Comparison of ENCODE assay signal across 33 cellular contexts in genomic region chr2:170267071-170267470, GRCh38.
DNase-seq lines count a peak whose midpoint lies in the region; ATAC-seq, FAIRE-seq and TF ChIP-seq lines count a peak whose summit lies in the region.
"Had no signal": no experiment of that assay in that cellular context is flagged by ENCODE, and none has a peak within 500 bp of the region (broad histone marks: within the 10 kb centered on the region; RNA-seq: fewer than 3 reads in every experiment).

No MANE protein-coding gene starts in this region.

- H3K4me3 ChIP-seq in K562 = no peak overlapping the region
- H3K4me3 ChIP-seq: A549; BLaER1; BLaER1 treated with 17β-estradiol and CSF1 and Interleukin-3, amounts not matched to agents 10 nM and 100 nM had no signal

- CTCF ChIA-PET in K562 (lab: Yijun Ruan, JAX; ENCODE audit: low intra/inter-chr PET ratio) = no interaction called here

- no peak for FAIRE-seq in K562 (lab: Jason Lieb, UNC)
- FAIRE-seq: A204.1, A549, D721Med had no signal

- no peaks in the 10 kb centered on the region for H3K27me3 ChIP-seq in K562 (ENCODE audit: control insufficient read depth in 2 of 2, insufficient read depth in 2 of 2, low read length in 2 of 2)
- H3K27me3 ChIP-seq: BE2C; BLaER1; BLaER1 treated with 17β-estradiol and CSF1 and Interleukin-3, amounts not matched to agents 10 nM and 100 nM had no signal

- intact Hi-C loops in K562 (cut with micrococcal nuclease) = no loop called here

- ATAC-seq in K562 = no peak
- peak; percentile 24 for ATAC-seq in stimulated activated effector memory CD8-positive, alpha-beta T cell treated with anti-CD3 and anti-CD28 coated beads, Interleukin-12 subunit alpha, Interleukin-12 subunit beta, amount 100 ng/mL, for 72 hours
- ATAC-seq: A549; CD8-positive, alpha-beta T cell had no signal

- no peaks in the 10 kb centered on the region for H3K36me3 Mint-ChIP-seq in stimulated activated effector memory CD8-positive, alpha-beta T cell treated with anti-CD3 and anti-CD28 coated beads, Interleukin-12 subunit alpha, Interleukin-12 subunit beta, amount 100 ng/mL, for 72 hours
- H3K36me3 Mint-ChIP-seq: CD14-positive monocyte; CD4-positive, alpha-beta memory T cell; CD4-positive, CD25-positive, alpha-beta regulatory T cell; CD8-positive, alpha-beta memory T cell; CD8-positive, alpha-beta T cell had no signal

- no peak for TF ChIP-seq EP300 in K562 (IDR thresholded peaks at IDR 0.05; ENCODE audit: low read length)

- no peak overlapping the region for H3K4me3 Mint-ChIP-seq in stimulated activated effector memory CD8-positive, alpha-beta T cell treated with anti-CD3 and anti-CD28 coated beads, Interleukin-12 subunit alpha, Interleukin-12 subunit beta, amount 100 ng/mL, for 72 hours
- H3K4me3 Mint-ChIP-seq: B cell; CD14-positive monocyte; CD4-positive, alpha-beta memory T cell; CD4-positive, alpha-beta T cell; CD8-positive, alpha-beta memory T cell; CD8-positive, alpha-beta T cell had no signal

- H3K9ac ChIP-seq in K562 (ENCODE audit: insufficient read depth in 1 of 2, low read depth in 2 of 2, low read length in 2 of 2) = no peak overlapping the region
- H3K9ac ChIP-seq: BLaER1; BLaER1 treated with 17β-estradiol and CSF1 and Interleukin-3, amounts not matched to agents 10 nM and 100 nM had no signal

- peaks cover 25 to 57% of the 10 kb centered on the region in 2 experiments for H3K4me1 ChIP-seq in K562 (replicated peaks in 1 of 2; ENCODE audit: control insufficient read depth in 2 of 2, insufficient read depth in 2 of 2, low read length in 2 of 2)
- H3K4me1 ChIP-seq: A549; BE2C; BLaER1; BLaER1 treated with 17β-estradiol and CSF1 and Interleukin-3, amounts not matched to agents 10 nM and 100 nM had no signal

- BruUV-seq in K562 (replicated peaks; lab: Mats Ljungman, UMichigan) = no TSS peak

- POLR2A ChIA-PET in K562 (lab: Yijun Ruan, JAX) = interaction anchor here (0.6 to 1.7 kb wide), 3 partner anchors 13 to 20 kb away, joined by 3 to 5 read pairs (median 4); no protein-coding TSS in a partner anchor

- no peak for TF ChIP-seq POLR2A in K562 (conservative IDR thresholded peaks at IDR 0.05)

- H3K9me3 Mint-ChIP-seq in stimulated activated effector memory CD8-positive, alpha-beta T cell treated with anti-CD3 and anti-CD28 coated beads, Interleukin-12 subunit alpha, Interleukin-12 subunit beta, amount 100 ng/mL, for 72 hours = no peaks in the 10 kb centered on the region
- H3K9me3 Mint-ChIP-seq: CD4-positive, alpha-beta T cell; CD8-positive, alpha-beta T cell had no signal

- TF ChIP-seq CTCF in K562 (IDR thresholded peaks at IDR 0.05 in 2 of 3, conservative IDR thresholded peaks at IDR 0.05 in 1 of 3; ENCODE audit: insufficient read depth in 2 of 3, low read depth in 1 of 3, low read length in 3 of 3) = no peak

- H3K9me1 ChIP-seq in K562 (ENCODE audit: control insufficient read depth, insufficient read depth, low read length) = no peaks in the 10 kb centered on the region

- H3K27ac ChIP-seq in K562 (ENCODE audit: extremely low read depth, low read depth, low read length) = no peak overlapping the region
- H3K27ac ChIP-seq: 22Rv1; A549; BLaER1; BLaER1 treated with 17β-estradiol and CSF1 and Interleukin-3, amounts not matched to agents 10 nM and 100 nM; C4-2B had no signal

- no peaks in the 10 kb centered on the region for H4K20me1 ChIP-seq in K562 (replicated peaks; ENCODE audit: control insufficient read depth, insufficient read depth, low read length)
- H4K20me1 ChIP-seq: BLaER1; BLaER1 treated with 17β-estradiol and CSF1 and Interleukin-3, amounts not matched to agents 10 nM and 100 nM had no signal

- in situ Hi-C loops in K562 (cut with MboI) = no loop called here

- no peaks in the 10 kb centered on the region for H3K36me3 ChIP-seq in K562 (ENCODE audit: control insufficient read depth, insufficient read depth, low read length)
- H3K36me3 ChIP-seq: BE2C, BLaER1 had no signal

- no peak for DNase-seq in K562 (ENCODE audit: extremely low read depth in 1 of 4, low spot score in 3 of 4)
- DNase-seq in stimulated activated effector memory CD8-positive, alpha-beta T cell treated with anti-CD3 and anti-CD28 coated beads, Interleukin-12 subunit alpha, Interleukin-12 subunit beta, amount 100 ng/mL, for 72 hours (ENCODE audit: low spot score in 2 of 2) = no peak
- no peak for DNase-seq in NCI-H526 (lab: John Stamatoyannopoulos, UW)
- DNase-seq in NCI-H345 treated with DMSO at 0.1 percent for 48 hours (lab: John Stamatoyannopoulos, UW; ENCODE audit: unreplicated experiment) = no peak
- DNase-seq: 8988T; ACHN; AML-193; BE2C; C1 segment of cervical spinal cord; Caco-2; Calu3; CD4-positive, alpha-beta memory T cell; CD4-positive, alpha-beta T cell; CD4-positive, CD25-positive, alpha-beta regulatory T cell; CD8-positive, alpha-beta memory T cell; CD8-positive, alpha-beta T cell; COR-L47; DMS 273 treated with DMSO at 0.1 percent for 48 hours; DMS153; DMS53; DMS79; DMS79 treated with DMSO at 0.1 percent for 48 hours; DND-41; EL had no signal

- H3K27ac Mint-ChIP-seq in stimulated activated effector memory CD8-positive, alpha-beta T cell treated with anti-CD3 and anti-CD28 coated beads, Interleukin-12 subunit alpha, Interleukin-12 subunit beta, amount 100 ng/mL, for 72 hours = no peak overlapping the region
- H3K27ac Mint-ChIP-seq: B cell; CD14-positive monocyte; CD4-positive, alpha-beta memory T cell; CD4-positive, alpha-beta T cell; CD4-positive, CD25-positive, alpha-beta regulatory T cell; CD8-positive, alpha-beta memory T cell; CD8-positive, alpha-beta T cell had no signal

- no peak for TF ChIP-seq RAD21 in K562 (CRISPR knock-in tag; conservative IDR thresholded peaks at IDR 0.05 in 1 of 2, IDR thresholded peaks at IDR 0.05 in 1 of 2)

- no peaks in the 10 kb centered on the region for H3K4me1 Mint-ChIP-seq in stimulated activated effector memory CD8-positive, alpha-beta T cell treated with anti-CD3 and anti-CD28 coated beads, Interleukin-12 subunit alpha, Interleukin-12 subunit beta, amount 100 ng/mL, for 72 hours
- H3K4me1 Mint-ChIP-seq: B cell; CD14-positive monocyte; CD4-positive, alpha-beta memory T cell; CD4-positive, CD25-positive, alpha-beta regulatory T cell; CD8-positive, alpha-beta memory T cell had no signal

- H3K4me2 ChIP-seq in K562 (ENCODE audit: insufficient read depth, low read length) = no peak overlapping the region
- H3K4me2 ChIP-seq: A549; BLaER1; BLaER1 treated with 17β-estradiol and CSF1 and Interleukin-3, amounts not matched to agents 10 nM and 100 nM had no signal

- H3K9me3 ChIP-seq in K562 (replicated peaks; ENCODE audit: control insufficient read depth, insufficient read depth, low read depth, low read length) = no peaks in the 10 kb centered on the region; the same call in 1 of the 2 replicates
- H3K9me3 ChIP-seq: A549, BE2C had no signal

- H2AFZ ChIP-seq in K562 (ENCODE audit: low read depth, low read length) = 0 out of 2 replicates have a peak overlapping the region, but pooled peaks have one; percentile 4

- no peaks in the 10 kb centered on the region for H3K79me2 ChIP-seq in K562 (ENCODE audit: control insufficient read depth, insufficient read depth, low read length)

TF ChIP-seq in K562, 482 proteins besides CTCF, POLR2A, EP300 and RAD21:
- TF ChIP-seq ID3 (CRISPR knock-in tag; IDR thresholded peaks at IDR 0.05) (no peak), ID3 (tag; IDR thresholded peaks at IDR 0.05) (peak; percentile 71), HMG20B (CRISPR knock-in tag; IDR thresholded peaks at IDR 0.05) (no peak), ZNF311 (CRISPR knock-in tag; IDR thresholded peaks at IDR 0.05) (peak; percentile 76), NR4A1 (CRISPR knock-in tag; IDR thresholded peaks at IDR 0.05) (no peak), NR4A1 (tag; IDR thresholded peaks at IDR 0.05) (peak; percentile 56; the same call in 1 of the 2 replicates), ZNF431 (CRISPR knock-in tag; IDR thresholded peaks at IDR 0.05) (no peak), HMG20A (CRISPR knock-in tag; conservative IDR thresholded peaks at IDR 0.05) (no peak), EP400 (IDR thresholded peaks at IDR 0.05) (no peak)
